8 cellular contexts compared by ENCODE assay signal in genomic region chr20:37290158-37290810, GRCh38. TPM values are rescaled to one million over a fixed set of nuclear protein-coding genes. Genes with fewer than 3 reads are reported as not detected.
DNase-seq lines count a peak whose midpoint lies in the region; ATAC-seq, FAIRE-seq and TF ChIP-seq lines count a peak whose summit lies in the region.

No MANE protein-coding gene starts in this region.

- TF ChIP-seq RAD21 in GM12878 (IDR thresholded peaks at IDR 0.05; ENCODE audit: insufficient read depth, low read depth, low read length), result no peak

- H3K27me3 ChIP-seq in GM12878 (replicated peaks in 1 of 2; ENCODE audit: control insufficient read depth in 2 of 2, insufficient read depth in 2 of 2, low read length in 1 of 2) (no peaks in the 10 kb centered on the region), right lobe of liver (no peaks in the 10 kb centered on the region), thyroid gland (no peaks in the 10 kb centered on the region)

- peaks cover 0 to 12% of the 10 kb centered on the region in 2 experiments; a peak in 2 of 4 replicates for H3K36me3 ChIP-seq in GM12878 (ENCODE audit: control insufficient read depth in 2 of 2, insufficient read depth in 2 of 2, low read length in 1 of 2)
- no peaks in the 10 kb centered on the region for H3K36me3 ChIP-seq in right lobe of liver
- H3K36me3 ChIP-seq in thyroid gland, result no peaks in the 10 kb centered on the region

- H3K27ac ChIP-seq in GM12878 (ENCODE audit: control insufficient read depth, insufficient read depth) (peak overlapping the region; percentile 98), right lobe of liver (peak overlapping the region; percentile 81 to 91 (median 84)), thyroid gland (peak overlapping the region; percentile 86 to 91 (median 89))

- 63% methylated on average over 20 of the region's 21 CpGs for WGBS in GM12878 (ENCODE audit: insufficient coverage, insufficient replicate concordance, low lambda C conversion rate, missing lambda C conversion rate)
- WGBS in right lobe of liver (ENCODE audit: insufficient coverage, low coverage, low lambda C conversion rate, missing lambda C conversion rate), result 62% methylated on average over 21 of the region's 21 CpGs
- WGBS in thyroid gland, 2 donors, result 71 to 72% methylated on average over 21 of the region's 21 CpGs

- intact Hi-C loops in activated CD4-positive, alpha-beta T cell treated with anti-CD3 and anti-CD28 coated beads, Interleukin-2, amount 10 ng/mL, durations not matched to agents 24 days and 14 days (cut with micrococcal nuclease), result no loop called here
- intact Hi-C loops in GM12878 (cut with micrococcal nuclease; ENCODE audit: unreplicated experiment) (loop anchor here (1.0 to 5.0 kb wide), 3 partner anchors 47 to 77 kb away; no protein-coding TSS in a partner anchor), right lobe of liver (cut with DNase I) (no loop called here), thyroid gland (cut with DNase I) (no loop called here)

- H3K4me2 ChIP-seq in GM12878 (ENCODE audit: control insufficient read depth, insufficient read depth), result peak overlapping the region; percentile 73

- no peak for ATAC-seq in GM12878
- ATAC-seq in right lobe of liver, result no peak
- no peak for ATAC-seq in HG02970 (IDR thresholded peaks at IDR 0.05; ENCODE audit: low FRiP score, unreplicated experiment)

- H4K20me1 ChIP-seq in GM12878 (ENCODE audit: control insufficient read depth, insufficient read depth), result no peaks in the 10 kb centered on the region

- H3K9me3 ChIP-seq in GM12878 (replicated peaks; ENCODE audit: control insufficient read depth, insufficient read depth, low read length), result peaks cover 9% of the 10 kb centered on the region
- H3K9me3 ChIP-seq in right lobe of liver, result no peaks in the 10 kb centered on the region
- no peaks in the 10 kb centered on the region for H3K9me3 ChIP-seq in thyroid gland

- TF ChIP-seq EP300 in GM12878 (IDR thresholded peaks at IDR 0.05; ENCODE audit: borderline replicate concordance in 1 of 2, control insufficient read depth in 1 of 2, low read depth in 2 of 2, low read length in 2 of 2), result no peak

- TF ChIP-seq CTCF in GM12878 (IDR thresholded peaks at IDR 0.05 in 2 of 3, conservative IDR thresholded peaks at IDR 0.05 in 1 of 3; ENCODE audit: control insufficient read depth in 2 of 3, extremely low read depth in 1 of 3, insufficient read depth in 1 of 3, low read depth in 3 of 3, low read length in 3 of 3) (no peak), right lobe of liver (IDR thresholded peaks at IDR 0.05) (no peak), thyroid gland (IDR thresholded peaks at IDR 0.05) (no peak)

- FAIRE-seq in GM12878 (lab: Jason Lieb, UNC), result no peak

- peaks cover 6% of the 10 kb centered on the region for H3K27me3 Mint-ChIP-seq in activated CD4-positive, alpha-beta T cell treated with anti-CD3 and anti-CD28 coated beads, Interleukin-2, amount 10 ng/mL, durations not matched to agents 24 days and 14 days

- peak overlapping the region; percentile 98 for H3K4me3 ChIP-seq in GM12878
- peak overlapping the region; percentile 74 to 98 (median 89) for H3K4me3 ChIP-seq in right lobe of liver
- peak overlapping the region; percentile 87 to 97 (median 96) for H3K4me3 ChIP-seq in thyroid gland (replicated peaks in 1 of 3)

- SMC1A ChIA-PET in GM12878 (lab: Charles Lee; ENCODE audit: uncharacterized antibody, unreplicated experiment), result interaction anchor here (0.6 to 3.7 kb wide), 17 partner anchors 13 to 824 kb away, joined by 3 to 17 read pairs (median 5); partner anchors contain the start of gene SRC

- peaks cover 27% of the 10 kb centered on the region for H3K4me1 Mint-ChIP-seq in activated CD4-positive, alpha-beta T cell treated with anti-CD3 and anti-CD28 coated beads, Interleukin-2, amount 10 ng/mL, durations not matched to agents 24 days and 14 days

- H3K4me3 Mint-ChIP-seq in activated CD4-positive, alpha-beta T cell treated with anti-CD3 and anti-CD28 coated beads, Interleukin-2, amount 10 ng/mL, durations not matched to agents 24 days and 14 days, result peak overlapping the region; percentile 90

- H3K79me2 ChIP-seq in GM12878 (ENCODE audit: control insufficient read depth, insufficient read depth, low read length), result peaks cover 60% of the 10 kb centered on the region

- peaks cover 4% of the 10 kb centered on the region for H3K9me3 Mint-ChIP-seq in activated CD4-positive, alpha-beta T cell treated with anti-CD3 and anti-CD28 coated beads, Interleukin-2, amount 10 ng/mL, durations not matched to agents 24 days and 14 days

- peaks cover 24% of the 10 kb centered on the region for H3K36me3 Mint-ChIP-seq in activated CD4-positive, alpha-beta T cell treated with anti-CD3 and anti-CD28 coated beads, Interleukin-2, amount 10 ng/mL, durations not matched to agents 24 days and 14 days (ENCODE audit: low read depth)

- in situ Hi-C loops in GM12878 (cut with MboI), result no loop called here

- BruUV-seq in GM12878 (replicated peaks; lab: Mats Ljungman, UMichigan), result no TSS peak

- POLR2A ChIA-PET in GM12878 (lab: Charles Lee), result interaction anchor here (0.6 to 2.7 kb wide), 9 partner anchors 15 to 97 kb away, joined by 3 to 12 read pairs (median 6); no protein-coding TSS in a partner anchor

- H3K27ac Mint-ChIP-seq in activated CD4-positive, alpha-beta T cell treated with anti-CD3 and anti-CD28 coated beads, Interleukin-2, amount 10 ng/mL, durations not matched to agents 24 days and 14 days, result peak overlapping the region; percentile 94

- no peak overlapping the region for H2AFZ ChIP-seq in GM12878 (ENCODE audit: control insufficient read depth, low read depth, low read length)

- TF ChIP-seq POLR2A in GM12878 (IDR thresholded peaks at IDR 0.05; ENCODE audit: low read depth, low read length), result no peak
- no peak for TF ChIP-seq POLR2A in right lobe of liver (IDR thresholded peaks at IDR 0.05)
- no peak for TF ChIP-seq POLR2A in thyroid gland (IDR thresholded peaks at IDR 0.05)

- no peak for DNase-seq in activated CD4-positive, alpha-beta T cell treated with anti-CD3 and anti-CD28 coated beads, Interleukin-2, amount 10 ng/mL, durations not matched to agents 24 days and 14 days
- DNase-seq in activated CD4-positive, alpha-beta T cell treated with anti-CD3 and anti-CD28 coated beads for 4 hours, result no peak
- DNase-seq in GM12878 (ENCODE audit: low read depth, low spot score) (no peak), right lobe of liver (no peak), thyroid gland (no peak), DMS114 treated with DMSO at 0.1 percent for 48 hours (lab: John Stamatoyannopoulos, UW; ENCODE audit: unreplicated experiment) (no peak), NCI-H2171 treated with DMSO at 0.1 percent for 48 hours (lab: John Stamatoyannopoulos, UW) (no peak)

- CTCF ChIA-PET in GM12878 (lab: Yijun Ruan, JAX), result interaction anchor here (1.0 to 4.0 kb wide), 7 partner anchors 12 to 244 kb away, joined by 3 to 16 read pairs (median 4); no protein-coding TSS in a partner anchor

- RAD21 ChIA-PET in GM12878 (lab: Charles Lee; ENCODE audit: unreplicated experiment), result interaction anchor here (1.0 to 3.1 kb wide), 9 partner anchors 13 to 93 kb away, joined by 3 to 21 read pairs (median 7); no protein-coding TSS in a partner anchor

- peak overlapping the region; percentile 96 for H3K9ac ChIP-seq in GM12878 (ENCODE audit: control insufficient read depth, insufficient read depth, low read length)

- H3K4me1 ChIP-seq in GM12878 (ENCODE audit: control insufficient read depth, insufficient read depth, low read length) (peaks cover 34% of the 10 kb centered on the region), right lobe of liver (peaks cover 0 to 30% (median 8%) of the 10 kb centered on the region in 4 donors), thyroid gland (peaks cover 16 to 18% of the 10 kb centered on the region in 2 donors)

RNA-seq across cellular contexts. Expression of gene MANBAL, which starts 0.8 kb away (rescaled TPM):
- 13.4 and 13.7 TPM in 2 replicates for total RNA-seq in activated CD4-positive, alpha-beta T cell treated with anti-CD3 and anti-CD28 coated beads, Interleukin-2, amount 10 ng/mL, durations not matched to agents 24 days and 14 days
- 16.3 and 20.6 TPM in 2 replicates for total RNA-seq in GM12878 (2013; cell fraction: nucleolus; rRNA removed)
- total RNA-seq in GM12878 (2014; rRNA removed), result 8.6 and 12.2 TPM in 2 replicates
- 15.0 and 15.6 TPM in 2 replicates for total RNA-seq in GM12878 (2014; rRNA removed; fragmentation: Illumina TruSeq; extraction: Trizol)
- total RNA-seq in GM12878 (2021), result 18.9 TPM in 2 replicates
- 22.4 TPM for polyA plus RNA-seq in GM12878 (2011; ENCODE audit: low read depth)
- 25.1 and 39.0 TPM in 2 replicates for polyA plus RNA-seq in GM12878 (2011; rRNA removed)
- polyA plus RNA-seq in GM12878 (2011; cell fraction: cytosol; rRNA removed), result 52.9 and 61.1 TPM in 2 replicates
- polyA plus RNA-seq in GM12878 (2011; cell fraction: nucleus; rRNA removed), result 32.8 and 42.1 TPM in 2 replicates
- polyA plus RNA-seq in GM12878 (2012), result 23.7 and 25.2 TPM in 2 replicates
- 20.2 and 30.7 TPM in 2 replicates for polyA plus RNA-seq in GM12878 (2014; fragmentation: Illumina TruSeq; extraction: Trizol)
- polyA plus RNA-seq in GM12878 (2014; fragmentation: Nextera tagmentation; extraction: Ambion mirVana), result 10 to 100 TPM; 13.7 to 15.6 TPM
- 33.7 and 36.4 TPM in 2 replicates for polyA plus RNA-seq in GM12878 (2014; rRNA removed)
- polyA plus RNA-seq in GM12878 (2016; fragmentation: Nextera tagmentation; extraction: Ambion mirVana), result 10 to 100 TPM; 40.8 to 45.6 TPM
- 25.5 and 25.8 TPM in 2 replicates for polyA minus RNA-seq in GM12878 (2011; rRNA and poly(A)+ RNA removed)
- polyA minus RNA-seq in GM12878 (2011; cell fraction: cytosol; rRNA and poly(A)+ RNA removed), result 7.5 and 9.5 TPM in 2 replicates
- polyA minus RNA-seq in GM12878 (2011; cell fraction: nucleus; rRNA and poly(A)+ RNA removed), result 4.2 and 8.4 TPM in 2 replicates
- total RNA-seq in right lobe of liver, result 10 to 100 TPM; 11.4 to 16.0 (median 12.8) TPM
- 10 to 100 TPM; 16.2 to 53.3 (median 37.5) TPM for total RNA-seq in thyroid gland

RNA-seq across cellular contexts. Expression of gene GHRH, which starts 28.7 kb away (rescaled TPM):
- total RNA-seq in activated CD4-positive, alpha-beta T cell treated with anti-CD3 and anti-CD28 coated beads, Interleukin-2, amount 10 ng/mL, durations not matched to agents 24 days and 14 days, result not detected in 2 replicates
- total RNA-seq in GM12878 (2013; cell fraction: nucleolus; rRNA removed), result not detected in 2 replicates
- total RNA-seq in GM12878 (2014; rRNA removed), result not detected in 2 replicates
- total RNA-seq in GM12878 (2014; rRNA removed; fragmentation: Illumina TruSeq; extraction: Trizol), result not detected in 2 replicates
- not detected in 2 replicates for total RNA-seq in GM12878 (2021)
- not detected for polyA plus RNA-seq in GM12878 (2011; ENCODE audit: low read depth)
- polyA plus RNA-seq in GM12878 (2011; rRNA removed), result not detected in 2 replicates
- not detected in 2 replicates for polyA plus RNA-seq in GM12878 (2011; cell fraction: cytosol; rRNA removed)
- polyA plus RNA-seq in GM12878 (2011; cell fraction: nucleus; rRNA removed), result not detected in 2 replicates
- polyA plus RNA-seq in GM12878 (2012), result not detected in 2 replicates
- polyA plus RNA-seq in GM12878 (2014; fragmentation: Illumina TruSeq; extraction: Trizol), result not detected in 2 replicates
- not detected for polyA plus RNA-seq in GM12878 (2014; fragmentation: Nextera tagmentation; extraction: Ambion mirVana)
- not detected in 2 replicates for polyA plus RNA-seq in GM12878 (2014; rRNA removed)
- polyA plus RNA-seq in GM12878 (2016; fragmentation: Nextera tagmentation; extraction: Ambion mirVana), result not detected
- not detected in 2 replicates for polyA minus RNA-seq in GM12878 (2011; rRNA and poly(A)+ RNA removed)
- not detected in 2 replicates for polyA minus RNA-seq in GM12878 (2011; cell fraction: cytosol; rRNA and poly(A)+ RNA removed)
- polyA minus RNA-seq in GM12878 (2011; cell fraction: nucleus; rRNA and poly(A)+ RNA removed), result not detected in 2 replicates
- total RNA-seq in right lobe of liver, result not detected
- not detected for total RNA-seq in thyroid gland

RNA-seq across cellular contexts. Expression of gene SRC, which starts 55.7 kb away (rescaled TPM):
- total RNA-seq in activated CD4-positive, alpha-beta T cell treated with anti-CD3 and anti-CD28 coated beads, Interleukin-2, amount 10 ng/mL, durations not matched to agents 24 days and 14 days, result 3.6 and 5.4 TPM in 2 replicates
- total RNA-seq in GM12878 (2013; cell fraction: nucleolus; rRNA removed), result 118 and 148 TPM in 2 replicates
- total RNA-seq in GM12878 (2014; rRNA removed) (22.1 and 27.4 TPM in 2 replicates), GM12878 (2014; rRNA removed; fragmentation: Illumina TruSeq; extraction: Trizol) (19.3 and 20.0 TPM in 2 replicates), GM12878 (2021) (63.5 and 71.3 TPM in 2 replicates), right lobe of liver (10 to 100 TPM in 4 of 6 experiments, 1 to 10 TPM in 2; 3.1 to 17.3 (median 11.2) TPM), thyroid gland (10 to 100 TPM; 17.1 to 23.7 (median 17.8) TPM)
- 15.0 TPM for polyA plus RNA-seq in GM12878 (2011; ENCODE audit: low read depth)
- polyA plus RNA-seq in GM12878 (2011; rRNA removed) (18.4 and 32.0 TPM in 2 replicates), GM12878 (2014; fragmentation: Illumina TruSeq; extraction: Trizol) (20.3 and 33.1 TPM in 2 replicates), GM12878 (2014; fragmentation: Nextera tagmentation; extraction: Ambion mirVana) (under 1 TPM; 0.60 to 0.85 TPM), GM12878 (2014; rRNA removed) (47.1 and 61.4 TPM in 2 replicates), GM12878 (2016; fragmentation: Nextera tagmentation; extraction: Ambion mirVana) (10 to 100 TPM; 26.9 TPM)
- 41.3 and 47.7 TPM in 2 replicates for polyA plus RNA-seq in GM12878 (2011; cell fraction: cytosol; rRNA removed)
- 185 and 196 TPM in 2 replicates for polyA plus RNA-seq in GM12878 (2011; cell fraction: nucleus; rRNA removed)
- 25.3 and 26.0 TPM in 2 replicates for polyA plus RNA-seq in GM12878 (2012)
- polyA minus RNA-seq in GM12878 (2011; rRNA and poly(A)+ RNA removed), result 41.8 and 64.6 TPM in 2 replicates
- 22.9 and 30.8 TPM in 2 replicates for polyA minus RNA-seq in GM12878 (2011; cell fraction: cytosol; rRNA and poly(A)+ RNA removed)
- 42.9 and 73.0 TPM in 2 replicates for polyA minus RNA-seq in GM12878 (2011; cell fraction: nucleus; rRNA and poly(A)+ RNA removed)
